In the genomic region with DNA sequence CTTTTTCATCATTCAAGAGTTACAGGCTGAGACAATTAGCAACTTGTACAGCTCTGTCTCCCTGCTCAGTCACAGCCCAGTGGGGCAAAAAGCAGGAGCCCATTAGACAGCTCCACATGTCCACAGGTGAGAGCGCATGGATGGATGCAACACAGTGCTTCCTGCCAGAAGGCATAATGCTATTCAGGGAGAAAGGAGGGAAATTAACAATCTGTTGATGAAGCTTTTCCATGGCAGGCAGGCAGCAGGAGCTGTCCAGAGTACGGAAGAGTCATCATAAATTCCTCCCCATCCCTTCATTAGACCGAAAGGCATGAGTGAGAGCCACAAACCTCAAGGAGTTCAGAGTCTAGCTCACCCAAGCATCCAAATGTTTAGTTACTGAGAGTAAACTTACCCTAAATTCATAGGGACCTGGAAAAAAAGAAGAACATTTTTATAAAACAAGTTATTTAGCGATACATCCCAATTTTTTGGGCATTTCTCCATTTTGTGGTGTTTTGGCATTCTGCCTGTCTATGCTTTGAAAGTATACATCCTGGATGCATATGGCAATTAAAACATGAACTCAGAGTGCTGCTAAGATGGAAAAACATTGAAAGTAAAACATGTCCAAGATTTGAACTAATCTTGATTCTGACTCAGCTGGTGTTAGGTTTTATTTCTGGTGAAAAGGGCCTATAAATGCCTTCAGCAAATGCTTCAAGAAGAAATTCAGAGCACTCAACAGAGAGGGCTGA, we compare ENCODE assay signal across 23 cellular contexts.
"Had no signal": no experiment of that assay in that cellular context is flagged by ENCODE, and none has a peak within 500 bp of the region (broad histone marks: within the 10 kb centered on the region; RNA-seq: fewer than 3 reads in every experiment).

No MANE protein-coding gene starts in this region.

- DNase-seq: cortex of kidney; effector memory CD8-positive, alpha-beta T cell; foreskin fibroblast; gastrocnemius medialis; head of caudate nucleus; kidney; left lung; mesenchymal stem cell; naive thymus-derived CD4-positive, alpha-beta T cell; nephron progenitor cell; nucleus accumbens; psoas muscle; right cardiac atrium; sigmoid colon; stimulated activated CD4-positive, alpha-beta T cell treated with anti-CD3 and anti-CD28 coated beads, Interleukin-2, amount 100 ng/mL, for 24 hours; stimulated activated CD4-positive, alpha-beta T cell treated with anti-CD3 and anti-CD28 coated beads, Interleukin-4, amount 100 ng/mL, for 24 hours; stimulated activated naive CD4-positive, alpha-beta T cell treated with Interleukin-2 at 50 U/mL for 16 hours; stomach; testis; tibial artery had no signal

- H3K9me3 ChIP-seq: gastrocnemius medialis, left lung, psoas muscle, stomach, testis, tibial artery had no signal

- H3K27ac ChIP-seq: gastrocnemius medialis, left lung, psoas muscle, sigmoid colon, stomach, testis, tibial artery had no signal

- H3K36me3 ChIP-seq: gastrocnemius medialis, left lung, sigmoid colon, stomach, tibial artery had no signal

- H3K9me3 Mint-ChIP-seq: type B pancreatic cell had no signal

- H3K36me3 Mint-ChIP-seq: mesothelial cell of epicardium; naive thymus-derived CD4-positive, alpha-beta T cell; stimulated activated effector memory CD8-positive, alpha-beta T cell treated with anti-CD3 and anti-CD28 coated beads, Interleukin-12 subunit alpha, Interleukin-12 subunit beta, amount 100 ng/mL, for 72 hours; type B pancreatic cell had no signal

- H3K4me1 Mint-ChIP-seq: mesothelial cell of epicardium; naive thymus-derived CD4-positive, alpha-beta T cell; nephron progenitor cell; stimulated activated effector memory CD8-positive, alpha-beta T cell treated with anti-CD3 and anti-CD28 coated beads, Interleukin-12 subunit alpha, Interleukin-12 subunit beta, amount 100 ng/mL, for 72 hours had no signal

- H3K27me3 ChIP-seq: gastrocnemius medialis, left lung, sigmoid colon, stomach, testis, tibial artery had no signal

- ATAC-seq: effector memory CD8-positive, alpha-beta T cell; gastrocnemius medialis; left lung; naive thymus-derived CD4-positive, alpha-beta T cell; psoas muscle; right cardiac atrium; stimulated activated effector memory CD8-positive, alpha-beta T cell treated with anti-CD3 and anti-CD28 coated beads, Interleukin-12 subunit alpha, Interleukin-12 subunit beta, amount 100 ng/mL, for 72 hours had no signal

- H3K27me3 Mint-ChIP-seq: effector memory CD8-positive, alpha-beta T cell had no signal

- H3K4me3 ChIP-seq: gastrocnemius medialis, left lung, psoas muscle, sigmoid colon, stomach, testis, tibial artery had no signal

- H3K4me3 Mint-ChIP-seq: effector memory CD8-positive, alpha-beta T cell; mesothelial cell of epicardium; naive thymus-derived CD4-positive, alpha-beta T cell; nephron progenitor cell; stimulated activated effector memory CD8-positive, alpha-beta T cell treated with anti-CD3 and anti-CD28 coated beads, Interleukin-12 subunit alpha, Interleukin-12 subunit beta, amount 100 ng/mL, for 72 hours; type B pancreatic cell had no signal

- H3K4me1 ChIP-seq: gastrocnemius medialis, left lung, psoas muscle, sigmoid colon, stomach, testis, tibial artery had no signal

- H3K27ac Mint-ChIP-seq: effector memory CD8-positive, alpha-beta T cell; mesothelial cell of epicardium; naive thymus-derived CD4-positive, alpha-beta T cell; nephron progenitor cell; stimulated activated effector memory CD8-positive, alpha-beta T cell treated with anti-CD3 and anti-CD28 coated beads, Interleukin-12 subunit alpha, Interleukin-12 subunit beta, amount 100 ng/mL, for 72 hours; type B pancreatic cell had no signal
